Comparison of ENCODE assay signal across 8 cellular contexts in the genomic region with DNA sequence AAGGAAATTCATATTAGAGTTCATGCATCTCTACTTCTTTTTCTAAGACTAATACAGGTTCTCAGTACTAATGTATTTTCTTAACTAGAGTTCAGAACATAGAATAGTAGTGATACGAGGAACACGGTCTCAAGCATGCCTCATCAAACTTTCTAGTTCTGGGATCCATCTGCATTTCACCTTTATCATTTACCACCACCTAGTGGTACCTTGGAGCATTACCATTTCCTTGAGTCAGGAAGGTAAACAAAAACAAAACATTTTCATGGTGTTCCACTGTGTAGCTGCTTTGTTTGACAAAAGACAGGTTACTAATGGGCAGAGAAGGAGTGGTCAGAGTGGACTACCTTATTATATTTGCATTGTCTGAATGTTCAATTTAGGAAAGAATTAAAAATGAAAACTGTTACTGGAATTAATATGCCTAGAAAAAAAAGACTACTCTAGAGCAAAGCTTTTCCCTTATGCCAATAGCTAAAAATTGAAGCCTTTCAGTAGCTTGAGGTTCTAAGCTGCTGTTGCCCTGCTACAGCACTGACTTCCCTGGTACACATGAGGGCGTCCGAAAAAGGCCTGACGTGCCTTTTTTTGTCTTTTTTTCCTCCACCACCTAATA. TPM values are rescaled to one million over a fixed set of nuclear protein-coding genes. Genes with fewer than 3 reads are reported as not detected.
DNase-seq lines count a peak whose midpoint lies in the region; ATAC-seq, FAIRE-seq and TF ChIP-seq lines count a peak whose summit lies in the region.

No MANE protein-coding gene starts in this region.

- WGBS in gastroesophageal sphincter (ENCODE audit: low coverage in 1 of 2), 2 donors = 51 to 53% methylated on average over 5 of the region's 5 CpGs
- 60% methylated on average over 5 of the region's 5 CpGs for WGBS in pancreas, 2 donors

- no peak overlapping the region for H3K4me3 Mint-ChIP-seq in activated naive CD4-positive, alpha-beta T cell treated with anti-CD3 and anti-CD28 coated beads for 36 hours

- H3K36me3 Mint-ChIP-seq in activated naive CD4-positive, alpha-beta T cell treated with anti-CD3 and anti-CD28 coated beads for 36 hours (ENCODE audit: low read depth) = peaks cover 12% of the 10 kb centered on the region

- H3K4me1 ChIP-seq in gastroesophageal sphincter (peaks cover 0 to 16% (median 0%) of the 10 kb centered on the region in 3 donors), pancreas (no peaks in the 10 kb centered on the region)

- CTCF ChIA-PET in activated naive CD4-positive, alpha-beta T cell treated with anti-CD3 and anti-CD28 coated beads for 36 hours (lab: Charles Lee) = interaction anchor here (0.6 to 10.3 kb wide), 25 partner anchors 10 to 470 kb away, joined by 3 to 190 read pairs (median 4); partner anchors contain the start of gene STARD3NL

- intact Hi-C loops in activated naive CD4-positive, alpha-beta T cell treated with anti-CD3 and anti-CD28 coated beads for 36 hours (cut with micrococcal nuclease) = loop anchor here (1.0 to 5.0 kb wide), 4 partner anchors 97 to 321 kb away; partner anchors contain the start of gene SFRP4
- intact Hi-C loops in pancreas (cut with DNase I) = loop anchor here (5.0 to 10.0 kb wide), 3 partner anchors 115 to 328 kb away; no protein-coding TSS in a partner anchor

- peak; percentile 21 for DNase-seq in activated naive CD4-positive, alpha-beta T cell treated with anti-CD3 and anti-CD28 coated beads for 36 hours
- no peak for DNase-seq in activated naive CD4-positive, alpha-beta T cell (lab: John Stamatoyannopoulos, UW)
- DNase-seq in NCI-H2107 (lab: John Stamatoyannopoulos, UW) (peak; percentile 13), pancreas (peak in 2 of 6 donors; percentile 17 to 29)

- peak; percentile 88 for FAIRE-seq in pancreas (lab: Jason Lieb, UNC)

- H3K27me3 ChIP-seq in gastroesophageal sphincter (no peaks in the 10 kb centered on the region), pancreas (no peaks in the 10 kb centered on the region)

- ATAC-seq in HG02884 (IDR thresholded peaks at IDR 0.05; ENCODE audit: unreplicated experiment) (peak; percentile 53), gastroesophageal sphincter (peak; percentile 79), pancreas (peak; percentile 88 to 97 (median 93)), GM19397 (IDR thresholded peaks at IDR 0.05; ENCODE audit: unreplicated experiment) (no peak)

- no peak overlapping the region for H3K27ac Mint-ChIP-seq in activated naive CD4-positive, alpha-beta T cell treated with anti-CD3 and anti-CD28 coated beads for 36 hours

- TF ChIP-seq EP300 in gastroesophageal sphincter (IDR thresholded peaks at IDR 0.05) = no peak

- no peaks in the 10 kb centered on the region for H3K27me3 Mint-ChIP-seq in activated naive CD4-positive, alpha-beta T cell treated with anti-CD3 and anti-CD28 coated beads for 36 hours (ENCODE audit: low read depth)

- H3K4me3 ChIP-seq in gastroesophageal sphincter (no peak overlapping the region), pancreas (no peak overlapping the region)

- TF ChIP-seq CTCF in VCaP (conservative IDR thresholded peaks at IDR 0.05) (peak; percentile 96), gastroesophageal sphincter (IDR thresholded peaks at IDR 0.05) (peak; percentile 88 to 93 (median 92)), pancreas (IDR thresholded peaks at IDR 0.05) (peak; percentile 68 to 85 (median 76))

- H3K9me3 ChIP-seq in gastroesophageal sphincter (no peaks in the 10 kb centered on the region), pancreas (no peaks in the 10 kb centered on the region)

- H3K36me3 ChIP-seq in gastroesophageal sphincter (peaks cover 0 to 66% of the 10 kb centered on the region in 2 donors), pancreas (peaks cover 0 to 14% (median 0%) of the 10 kb centered on the region in 3 donors)

- H3K9me3 Mint-ChIP-seq in activated naive CD4-positive, alpha-beta T cell treated with anti-CD3 and anti-CD28 coated beads for 36 hours = no peaks in the 10 kb centered on the region

- H3K27ac ChIP-seq in VCaP (peak overlapping the region; percentile 96), gastroesophageal sphincter (peak overlapping the region in 2 of 4 donors; percentile 13 to 56), pancreas (no peak overlapping the region)

- TF ChIP-seq POLR2A in gastroesophageal sphincter (IDR thresholded peaks at IDR 0.05) = no peak

- peaks cover 2% of the 10 kb centered on the region for H3K4me1 Mint-ChIP-seq in activated naive CD4-positive, alpha-beta T cell treated with anti-CD3 and anti-CD28 coated beads for 36 hours (ENCODE audit: low read depth)

RNA-seq across cellular contexts. Expression of gene STARD3NL, which starts 44.5 kb away (rescaled TPM):
- 10 to 100 TPM; 23.7 to 25.7 TPM for total RNA-seq in activated naive CD4-positive, alpha-beta T cell treated with anti-CD3 and anti-CD28 coated beads for 36 hours
- total RNA-seq in gastroesophageal sphincter = 10 to 100 TPM; 33.7 to 58.9 (median 37.8) TPM
- 10 to 100 TPM in 3 of 6 donors, 1 to 10 TPM in 3; 7.2 to 17.1 (median 10.8) TPM for total RNA-seq in pancreas
- polyA plus RNA-seq in pancreas = 10 to 100 TPM in 1 of 2 donors, 1 to 10 TPM in 1; 8.4 to 23.1 TPM

Comparison
In these comparisons a context has a peak if more than half of its experiments do, and no peak if none do; other contexts are left out.
1. DNase-seq: peak in activated naive CD4-positive, alpha-beta T cell treated with anti-CD3 and anti-CD28 coated beads for 36 hours (single experiment) and NCI-H2107 (single experiment); none in activated naive CD4-positive, alpha-beta T cell (0 of 4).
2. Peak in every context shown above with its lines, with median percentiles within 50 percentile points of each other: CTCF ChIP-seq.